In genomic region chr9:88829276-88829675, GRCh38 we compare ENCODE assay signal across 13 cellular contexts.
DNase-seq lines count a peak whose midpoint lies in the region; ATAC-seq, FAIRE-seq and TF ChIP-seq lines count a peak whose summit lies in the region.
"Had no signal": no experiment of that assay in that cellular context is flagged by ENCODE, and none has a peak within 500 bp of the region (broad histone marks: within the 10 kb centered on the region; RNA-seq: fewer than 3 reads in every experiment).

No MANE protein-coding gene starts in this region.

- intact Hi-C loops in activated CD4-positive, alpha-beta T cell treated with anti-CD3 and anti-CD28 coated beads, Interleukin-2, amount 10 ng/mL, durations not matched to agents 24 days and 14 days (cut with micrococcal nuclease) = no loop called here
- intact Hi-C loops in ovary (cut with DNase I) = loop anchor here in 1 of 4 donors (2.0 kb wide), 1 partner anchor 22 kb away; no protein-coding TSS in a partner anchor

- H3K4me3 Mint-ChIP-seq in activated CD4-positive, alpha-beta T cell treated with anti-CD3 and anti-CD28 coated beads, Interleukin-2, amount 10 ng/mL, durations not matched to agents 24 days and 14 days = no peak overlapping the region
- no peak overlapping the region for H3K4me3 Mint-ChIP-seq in mesothelial cell of epicardium
- H3K4me3 Mint-ChIP-seq: central memory CD8-positive, alpha-beta T cell had no signal

- H3K36me3 Mint-ChIP-seq in activated CD4-positive, alpha-beta T cell treated with anti-CD3 and anti-CD28 coated beads, Interleukin-2, amount 10 ng/mL, durations not matched to agents 24 days and 14 days (ENCODE audit: low read depth) = no peaks in the 10 kb centered on the region
- no peaks in the 10 kb centered on the region for H3K36me3 Mint-ChIP-seq in mesothelial cell of epicardium

- no peaks in the 10 kb centered on the region for H3K36me3 ChIP-seq in ovary

- H3K9me3 ChIP-seq in ovary = no peaks in the 10 kb centered on the region
- H3K9me3 ChIP-seq: psoas muscle had no signal

- DNase-seq in activated CD4-positive, alpha-beta T cell treated with anti-CD3 and anti-CD28 coated beads, Interleukin-2, amount 10 ng/mL, durations not matched to agents 24 days and 14 days = peak; percentile 54
- no peak for DNase-seq in activated CD4-positive, alpha-beta T cell treated with anti-CD3 and anti-CD28 coated beads, Interleukin-2, amount 50 U/mL, for 1 hour
- DNase-seq in HK-2 (ENCODE audit: unreplicated experiment) (peak; percentile 30), mesothelial cell of epicardium (ENCODE audit: low spot score in 2 of 2, unreplicated experiment in 2 of 2) (no peak), ovary (no peak), dermis blood vessel endothelial cell (no peak), frontal cortex (ENCODE audit: low spot score in 2 of 2) (no peak)
- DNase-seq: activated CD4-positive, alpha-beta T cell treated with anti-CD3 and anti-CD28 coated beads for 4 hours; mesendoderm; NCI-H446; psoas muscle had no signal

- WGBS in ovary, 3 donors = 77 to 88% (median 85%) methylated on average over 6 of the region's 6 CpGs

- no peak overlapping the region for H3K27ac Mint-ChIP-seq in activated CD4-positive, alpha-beta T cell treated with anti-CD3 and anti-CD28 coated beads, Interleukin-2, amount 10 ng/mL, durations not matched to agents 24 days and 14 days
- H3K27ac Mint-ChIP-seq in mesothelial cell of epicardium = peak overlapping the region; percentile 17

- H3K27me3 ChIP-seq in ovary = no peaks in the 10 kb centered on the region

- no peak overlapping the region for H3K27ac ChIP-seq in ovary
- H3K27ac ChIP-seq: psoas muscle had no signal

- TF ChIP-seq EP300 in ovary (IDR thresholded peaks at IDR 0.05) = no peak

- no peak overlapping the region for H3K4me3 ChIP-seq in ovary
- H3K4me3 ChIP-seq: psoas muscle had no signal

- ATAC-seq in HG02588 (IDR thresholded peaks at IDR 0.05; ENCODE audit: unreplicated experiment) = peak; percentile 79

- no peaks in the 10 kb centered on the region for H3K4me1 Mint-ChIP-seq in activated CD4-positive, alpha-beta T cell treated with anti-CD3 and anti-CD28 coated beads, Interleukin-2, amount 10 ng/mL, durations not matched to agents 24 days and 14 days
- H3K4me1 Mint-ChIP-seq in mesothelial cell of epicardium = peaks cover 51% of the 10 kb centered on the region

- no peak for TF ChIP-seq POLR2A in ovary (IDR thresholded peaks at IDR 0.05)

- TF ChIP-seq CTCF in mesothelial cell of epicardium (IDR thresholded peaks at IDR 0.05; ENCODE audit: unreplicated experiment) (no peak), ovary (IDR thresholded peaks at IDR 0.05) (no peak)

- no peaks in the 10 kb centered on the region for H3K9me3 Mint-ChIP-seq in activated CD4-positive, alpha-beta T cell treated with anti-CD3 and anti-CD28 coated beads, Interleukin-2, amount 10 ng/mL, durations not matched to agents 24 days and 14 days
- H3K9me3 Mint-ChIP-seq in mesothelial cell of epicardium = peaks cover 13% of the 10 kb centered on the region
- H3K9me3 Mint-ChIP-seq: central memory CD8-positive, alpha-beta T cell had no signal

- peaks cover 52% of the 10 kb centered on the region for H3K27me3 Mint-ChIP-seq in activated CD4-positive, alpha-beta T cell treated with anti-CD3 and anti-CD28 coated beads, Interleukin-2, amount 10 ng/mL, durations not matched to agents 24 days and 14 days
- no peaks in the 10 kb centered on the region for H3K27me3 Mint-ChIP-seq in mesothelial cell of epicardium (ENCODE audit: low read depth)

- H3K4me1 ChIP-seq in ovary (ENCODE audit: insufficient read depth) = peaks cover 1% of the 10 kb centered on the region
- H3K4me1 ChIP-seq: psoas muscle had no signal

- FAIRE-seq in frontal cortex (lab: Jason Lieb, UNC) = no peak

Comparison
In these comparisons a context has a peak if more than half of its experiments do, and no peak if none do; other contexts are left out.
1. DNase-seq: peak in activated CD4-positive, alpha-beta T cell treated with anti-CD3 and anti-CD28 coated beads, Interleukin-2, amount 10 ng/mL, durations not matched to agents 24 days and 14 days (single experiment) and HK-2 (single experiment); none in activated CD4-positive, alpha-beta T cell treated with anti-CD3 and anti-CD28 coated beads, Interleukin-2, amount 50 U/mL, for 1 hour (single experiment), mesothelial cell of epicardium (0 of 2), ovary (0 of 5), dermis blood vessel endothelial cell (single experiment) and frontal cortex (0 of 2).